8 cellular contexts compared by ENCODE assay signal in the genomic region with DNA sequence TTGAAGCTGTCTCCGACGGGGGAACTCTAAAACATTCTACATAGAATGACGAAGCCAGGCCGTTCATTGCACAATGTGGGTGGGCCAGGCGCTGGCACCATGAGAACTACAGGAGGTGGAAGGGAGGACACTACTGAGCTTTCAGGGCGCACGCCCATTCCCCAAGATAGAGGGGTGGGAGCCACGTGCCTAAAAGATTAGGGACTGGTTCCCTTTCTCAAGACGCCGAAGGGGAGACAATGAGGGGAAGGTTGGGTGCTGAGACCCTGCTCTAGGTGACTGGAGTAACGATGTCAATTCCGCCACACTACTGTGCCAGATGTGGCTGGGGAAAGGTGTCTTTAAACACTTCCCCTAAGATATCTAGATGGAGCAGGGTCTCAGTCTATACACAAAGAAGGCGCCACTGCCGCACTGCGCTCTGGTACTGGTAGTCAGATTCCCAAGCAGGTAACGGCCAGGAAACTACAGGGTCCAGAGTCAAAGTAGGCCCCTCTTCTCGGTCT. TPM values are rescaled to one million over a fixed set of nuclear protein-coding genes. Genes with fewer than 3 reads are reported as not detected.
A peak's percentile ranks its signal among the peaks of the same experiment; 100 is the strongest.
DNase-seq lines count a peak whose midpoint lies in the region; ATAC-seq, FAIRE-seq and TF ChIP-seq lines count a peak whose summit lies in the region.

No MANE protein-coding gene starts in this region.

- FAIRE-seq in keratinocyte (lab: Jason Lieb, UNC) = no peak

- H4K20me1 ChIP-seq in keratinocyte (ENCODE audit: control insufficient read depth, extremely low read depth, insufficient read depth, low read length) = peaks cover 40% of the 10 kb centered on the region

- H3K79me2 ChIP-seq in keratinocyte (ENCODE audit: control insufficient read depth, insufficient read depth, low read length) = peaks cover 57% of the 10 kb centered on the region

- DNase-seq in activated CD4-positive, alpha-beta T cell treated with anti-CD3 and anti-CD28 coated beads, Interleukin-2, amount 10 ng/mL, durations not matched to agents 24 days and 14 days = no peak
- DNase-seq in activated CD4-positive, alpha-beta T cell treated with anti-CD3 and anti-CD28 coated beads for 1 hour = no peak
- DNase-seq in NAMALWA (ENCODE audit: low spot score) (peak; percentile 70), keratinocyte (ENCODE audit: low read depth, low spot score) (no peak)
- peak; percentile 10 for DNase-seq in stimulated activated naive B cell treated with anti-CD40 and anti-IgM and Interleukin-4, amounts not matched to agents 10 μg/mL and 1 μg/mL and 100 μg/mL, for 72 hours

- peak overlapping the region; percentile 99 for H3K4me3 Mint-ChIP-seq in activated CD4-positive, alpha-beta T cell treated with anti-CD3 and anti-CD28 coated beads, Interleukin-2, amount 10 ng/mL, durations not matched to agents 24 days and 14 days
- H3K4me3 Mint-ChIP-seq in brain = peak overlapping the region; percentile 94 to 99 (median 98)
- H3K4me3 Mint-ChIP-seq in stimulated activated naive B cell treated with anti-CD40 and anti-IgM and Interleukin-4, amounts not matched to agents 10 μg/mL and 1 μg/mL and 100 μg/mL, for 72 hours = peak overlapping the region; percentile 96 to 97

- peak overlapping the region; percentile 79 to 99 (median 94) for H3K4me3 ChIP-seq in keratinocyte (ENCODE audit: control insufficient read depth in 2 of 3, extremely low read depth in 1 of 3, insufficient read depth in 2 of 3, low read depth in 1 of 3, low read length in 3 of 3)

- intact Hi-C loops in activated CD4-positive, alpha-beta T cell treated with anti-CD3 and anti-CD28 coated beads, Interleukin-2, amount 10 ng/mL, durations not matched to agents 24 days and 14 days (cut with micrococcal nuclease) = loop anchor here (1.0 to 10.0 kb wide), 12 partner anchors 12 to 1800 kb away; a partner anchor contains a TSS

- ATAC-seq in stimulated activated naive B cell treated with anti-CD40 and anti-IgM and Interleukin-4, amounts not matched to agents 10 μg/mL and 1 μg/mL and 100 μg/mL, for 72 hours (replicated peaks) = no peak
- ATAC-seq in HG03342 (IDR thresholded peaks at IDR 0.05; ENCODE audit: unreplicated experiment) = no peak
- ATAC-seq in HG02678 (IDR thresholded peaks at IDR 0.05; ENCODE audit: unreplicated experiment) = no peak

- H3K27me3 ChIP-seq in keratinocyte (ENCODE audit: control insufficient read depth, extremely low read depth, insufficient read depth, low read length) = no peaks in the 10 kb centered on the region

- peaks cover 4% of the 10 kb centered on the region for H3K9me1 ChIP-seq in keratinocyte (ENCODE audit: control insufficient read depth, extremely low read depth, insufficient read depth, low read length)

- peaks cover 2% of the 10 kb centered on the region for H3K27me3 Mint-ChIP-seq in activated CD4-positive, alpha-beta T cell treated with anti-CD3 and anti-CD28 coated beads, Interleukin-2, amount 10 ng/mL, durations not matched to agents 24 days and 14 days
- peaks cover 19% of the 10 kb centered on the region for H3K27me3 Mint-ChIP-seq in brain
- no peaks in the 10 kb centered on the region for H3K27me3 Mint-ChIP-seq in stimulated activated naive B cell treated with anti-CD40 and anti-IgM and Interleukin-4, amounts not matched to agents 10 μg/mL and 1 μg/mL and 100 μg/mL, for 72 hours

- H3K36me3 ChIP-seq in keratinocyte (ENCODE audit: control insufficient read depth in 2 of 2, extremely low read depth in 1 of 2, insufficient read depth in 2 of 2, low read length in 2 of 2) = peaks cover 0 to 3% of the 10 kb centered on the region in 2 experiments

- H3K9me3 Mint-ChIP-seq in activated CD4-positive, alpha-beta T cell treated with anti-CD3 and anti-CD28 coated beads, Interleukin-2, amount 10 ng/mL, durations not matched to agents 24 days and 14 days = peaks cover 9% of the 10 kb centered on the region
- H3K9me3 Mint-ChIP-seq in brain = peaks cover 0 to 3% (median 2%) of the 10 kb centered on the region in 5 experiments
- H3K9me3 Mint-ChIP-seq in stimulated activated naive B cell treated with anti-CD40 and anti-IgM and Interleukin-4, amounts not matched to agents 10 μg/mL and 1 μg/mL and 100 μg/mL, for 72 hours = no peaks in the 10 kb centered on the region

- no peak overlapping the region for H2AFZ ChIP-seq in keratinocyte (ENCODE audit: control insufficient read depth, low read length)

- H3K9me3 ChIP-seq in keratinocyte (ENCODE audit: control insufficient read depth, low read depth, low read length) = no peaks in the 10 kb centered on the region

- H3K27ac Mint-ChIP-seq in activated CD4-positive, alpha-beta T cell treated with anti-CD3 and anti-CD28 coated beads, Interleukin-2, amount 10 ng/mL, durations not matched to agents 24 days and 14 days = peak overlapping the region; percentile 100
- peak overlapping the region; percentile 99 to 100 (median 100) for H3K27ac Mint-ChIP-seq in brain
- peak overlapping the region; percentile 100 for H3K27ac Mint-ChIP-seq in stimulated activated naive B cell treated with anti-CD40 and anti-IgM and Interleukin-4, amounts not matched to agents 10 μg/mL and 1 μg/mL and 100 μg/mL, for 72 hours

- peak overlapping the region; percentile 92 for H3K4me2 ChIP-seq in keratinocyte (ENCODE audit: control insufficient read depth, extremely low read depth, insufficient read depth, low read depth, low read length)

- peaks cover 51% of the 10 kb centered on the region for H3K4me1 Mint-ChIP-seq in activated CD4-positive, alpha-beta T cell treated with anti-CD3 and anti-CD28 coated beads, Interleukin-2, amount 10 ng/mL, durations not matched to agents 24 days and 14 days
- peaks cover 57% of the 10 kb centered on the region for H3K4me1 Mint-ChIP-seq in brain
- H3K4me1 Mint-ChIP-seq in stimulated activated naive B cell treated with anti-CD40 and anti-IgM and Interleukin-4, amounts not matched to agents 10 μg/mL and 1 μg/mL and 100 μg/mL, for 72 hours = peaks cover 27 to 49% of the 10 kb centered on the region in 2 donors

- dilution Hi-C loops in keratinocyte (cut with MboI; ENCODE audit: extremely low pct_ligation_motif_present, low sequenced_read_pairs) = no loop called here

- TF ChIP-seq CTCF in brain (conservative IDR thresholded peaks at IDR 0.05) = no peak
- no peak for TF ChIP-seq CTCF in keratinocyte (optimal IDR thresholded peaks at IDR 0.05 in 1 of 3, IDR thresholded peaks at IDR 0.05 in 1 of 3, conservative IDR thresholded peaks at IDR 0.05 in 1 of 3; ENCODE audit: extremely low read depth in 1 of 3, insufficient read depth in 2 of 3, low read length in 3 of 3)

- H3K4me1 ChIP-seq in keratinocyte (ENCODE audit: control insufficient read depth, extremely low read depth, insufficient read depth, low read length) = peaks cover 30% of the 10 kb centered on the region

- H3K27ac ChIP-seq in keratinocyte (ENCODE audit: control insufficient read depth, insufficient read depth, low read length) = peak overlapping the region; percentile 99

- peaks cover 28% of the 10 kb centered on the region for H3K36me3 Mint-ChIP-seq in activated CD4-positive, alpha-beta T cell treated with anti-CD3 and anti-CD28 coated beads, Interleukin-2, amount 10 ng/mL, durations not matched to agents 24 days and 14 days (ENCODE audit: low read depth)
- peaks cover 15% of the 10 kb centered on the region for H3K36me3 Mint-ChIP-seq in brain
- H3K36me3 Mint-ChIP-seq in stimulated activated naive B cell treated with anti-CD40 and anti-IgM and Interleukin-4, amounts not matched to agents 10 μg/mL and 1 μg/mL and 100 μg/mL, for 72 hours = peaks cover 14 to 33% of the 10 kb centered on the region in 2 donors

- peak overlapping the region; percentile 100 for H3K9ac ChIP-seq in keratinocyte (ENCODE audit: control insufficient read depth, extremely low read depth, insufficient read depth, low read length)

RNA-seq across cellular contexts. Expression of a gene that starts 0.8 kb away (rescaled TPM):
- total RNA-seq in activated CD4-positive, alpha-beta T cell treated with anti-CD3 and anti-CD28 coated beads, Interleukin-2, amount 10 ng/mL, durations not matched to agents 24 days and 14 days = 418 and 419 TPM in 2 replicates
- polyA plus RNA-seq in brain (ENCODE audit: insufficient read depth, low read depth, low replicate concordance) (250 TPM), keratinocyte (190 to 268 TPM (median 249 TPM) in 3 replicates)
- 315 TPM for polyA plus RNA-seq in keratinocyte (2011; ENCODE audit: low read depth)
- polyA plus RNA-seq in keratinocyte (2011; cell fraction: cytosol; rRNA removed) = 212 and 299 TPM in 2 replicates
- 156 and 198 TPM in 2 replicates for polyA plus RNA-seq in keratinocyte (2011; cell fraction: nucleus; rRNA removed)
- 260 and 325 TPM in 2 replicates for polyA plus RNA-seq in keratinocyte (2012; ENCODE audit: low replicate concordance)
- 123 to 484 TPM (median 383 TPM) in 3 replicates for polyA minus RNA-seq in keratinocyte
- polyA minus RNA-seq in keratinocyte (2011; cell fraction: cytosol; rRNA and poly(A)+ RNA removed) = 439 TPM
- 105 and 185 TPM in 2 replicates for polyA minus RNA-seq in keratinocyte (2011; cell fraction: nucleus; rRNA and poly(A)+ RNA removed)

RNA-seq across cellular contexts. Expression of a gene that starts 23.5 kb away (rescaled TPM):
- total RNA-seq in activated CD4-positive, alpha-beta T cell treated with anti-CD3 and anti-CD28 coated beads, Interleukin-2, amount 10 ng/mL, durations not matched to agents 24 days and 14 days = 64.4 and 65.8 TPM in 2 replicates
- polyA plus RNA-seq in brain (ENCODE audit: insufficient read depth, low read depth, low replicate concordance) (7.6 TPM), keratinocyte (28.8 to 40.3 TPM (median 32.8 TPM) in 3 replicates)
- 24.4 TPM for polyA plus RNA-seq in keratinocyte (2011; ENCODE audit: low read depth)
- 29.1 and 38.3 TPM in 2 replicates for polyA plus RNA-seq in keratinocyte (2011; cell fraction: cytosol; rRNA removed)
- polyA plus RNA-seq in keratinocyte (2011; cell fraction: nucleus; rRNA removed) = 18.9 and 24.8 TPM in 2 replicates
- polyA plus RNA-seq in keratinocyte (2012; ENCODE audit: low replicate concordance) = 38.5 and 45.9 TPM in 2 replicates
- polyA minus RNA-seq in keratinocyte = 7.2 to 46.4 TPM (median 26.6 TPM) in 3 replicates
- 52.2 TPM for polyA minus RNA-seq in keratinocyte (2011; cell fraction: cytosol; rRNA and poly(A)+ RNA removed)
- polyA minus RNA-seq in keratinocyte (2011; cell fraction: nucleus; rRNA and poly(A)+ RNA removed) = 20.3 and 20.6 TPM in 2 replicates

RNA-seq across cellular contexts. Expression of a gene that starts 40.4 kb away (rescaled TPM):
- total RNA-seq in activated CD4-positive, alpha-beta T cell treated with anti-CD3 and anti-CD28 coated beads, Interleukin-2, amount 10 ng/mL, durations not matched to agents 24 days and 14 days = 60.7 and 61.4 TPM in 2 replicates
- polyA plus RNA-seq in brain (ENCODE audit: insufficient read depth, low read depth, low replicate concordance) (24.5 TPM), keratinocyte (24.5 to 49.5 TPM (median 42.1 TPM) in 3 replicates)
- polyA plus RNA-seq in keratinocyte (2011; ENCODE audit: low read depth) = 8.8 TPM
- polyA plus RNA-seq in keratinocyte (2011; cell fraction: cytosol; rRNA removed) = 21.8 and 43.9 TPM in 2 replicates
- 14.3 and 18.5 TPM in 2 replicates for polyA plus RNA-seq in keratinocyte (2011; cell fraction: nucleus; rRNA removed)
- 14.6 and 36.7 TPM in 2 replicates for polyA plus RNA-seq in keratinocyte (2012; ENCODE audit: low replicate concordance)
- 17.6 to 68.7 TPM (median 32.0 TPM) in 3 replicates for polyA minus RNA-seq in keratinocyte
- polyA minus RNA-seq in keratinocyte (2011; cell fraction: cytosol; rRNA and poly(A)+ RNA removed) = 29.4 TPM
- polyA minus RNA-seq in keratinocyte (2011; cell fraction: nucleus; rRNA and poly(A)+ RNA removed) = 11.4 and 22.3 TPM in 2 replicates

Comparison
In these comparisons a context has a peak if more than half of its experiments do, and no peak if none do; other contexts are left out.
1. DNase-seq: peak in NAMALWA (single experiment) and stimulated activated naive B cell treated with anti-CD40 and anti-IgM and Interleukin-4, amounts not matched to agents 10 μg/mL and 1 μg/mL and 100 μg/mL, for 72 hours (single experiment); none in activated CD4-positive, alpha-beta T cell treated with anti-CD3 and anti-CD28 coated beads, Interleukin-2, amount 10 ng/mL, durations not matched to agents 24 days and 14 days (single experiment), activated CD4-positive, alpha-beta T cell treated with anti-CD3 and anti-CD28 coated beads for 1 hour (single experiment) and keratinocyte (single experiment).
2. Peak in every context shown above with its lines, with median percentiles within 50 percentile points of each other: H3K27ac Mint-ChIP-seq and H3K4me3 Mint-ChIP-seq.